ENCODE assay signal across 25 cellular contexts in genomic region chr5:37896159-37896558, GRCh38. TPM values are rescaled to one million over a fixed set of nuclear protein-coding genes. Genes with fewer than 3 reads are reported as not detected.
"Had no signal": no experiment of that assay in that cellular context is flagged by ENCODE, and none has a peak within 500 bp of the region (broad histone marks: within the 10 kb centered on the region; RNA-seq: fewer than 3 reads in every experiment).

No MANE protein-coding gene starts in this region.

- H3K9me3 ChIP-seq: SJCRH30 had no signal

- H3K36me3 ChIP-seq: SJCRH30 had no signal

- H3K4me1 ChIP-seq: SJCRH30 had no signal

- ATAC-seq: Panc1, PC-3, Right ventricle myocardium inferior, SK-N-SH treated with all-trans-retinoic acid at 6 μM for 48 hours had no signal

- H3K4me3 ChIP-seq: SJCRH30 had no signal

- DNase-seq: KBM-7; MV-4-11; NCI-H1048; NCI-H1105; NCI-H1417; NCI-H1436 treated with DMSO at 0.1 percent for 48 hours; NCI-H1694; NCI-H1930; NCI-H2081; NCI-H2107; NCI-H2227 treated with DMSO at 0.1 percent for 48 hours; NCI-H524; NCI-H69; NCI-H774; NK-92 treated with Interleukin-12 subunit alpha and Interleukin-12 subunit beta, amount 100 ng/mL, for 24 hours; PC-3; SHP77 treated with DMSO at 0.1 percent for 48 hours; T-helper 1 cell had no signal

- H3K27me3 ChIP-seq: SJCRH30 had no signal

- H3K27ac ChIP-seq: SJCRH30 had no signal

RNA-seq across cellular contexts. Expression of gene GDNF, which starts 56.3 kb away (rescaled TPM):
- total RNA-seq: HT-29, MCF 10A, NCI-H460, PC-3, Right ventricle myocardium inferior had no signal
